28 cellular contexts compared by ENCODE assay signal in the genomic region with DNA sequence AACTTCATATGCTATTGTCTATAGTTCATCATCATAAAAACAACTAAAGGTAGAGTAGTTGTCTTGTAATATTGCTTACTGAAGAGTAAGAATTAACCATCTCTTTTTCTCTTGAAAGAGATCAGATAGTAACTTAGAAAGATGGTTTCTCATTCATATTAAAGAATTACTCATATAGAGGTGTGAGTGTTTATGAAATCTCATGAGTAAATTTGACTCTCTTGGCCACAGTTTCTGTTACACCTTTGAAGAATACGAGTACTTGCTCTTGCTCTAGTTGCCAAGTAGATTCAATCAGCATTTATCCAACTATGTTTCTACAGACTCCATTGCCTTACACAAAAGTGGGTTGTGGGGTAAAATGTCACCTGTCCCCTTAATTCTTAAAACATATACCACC.
DNase-seq lines count a peak whose midpoint lies in the region; ATAC-seq, FAIRE-seq and TF ChIP-seq lines count a peak whose summit lies in the region.
"Had no signal": no experiment of that assay in that cellular context is flagged by ENCODE, and none has a peak within 500 bp of the region (broad histone marks: within the 10 kb centered on the region; RNA-seq: fewer than 3 reads in every experiment).

No MANE protein-coding gene starts in this region.

- no peak overlapping the region for H3K4me3 ChIP-seq in upper lobe of left lung
- H3K4me3 ChIP-seq: A549; BLaER1; BLaER1 treated with 17β-estradiol and CSF1 and Interleukin-3, amounts not matched to agents 10 nM and 100 nM had no signal

- DNase-seq in D721Med (ENCODE audit: insufficient read length, low spot score), result no peak
- DNase-seq in upper lobe of left lung, result no peak
- DNase-seq: 8988T; ACHN; AML-193; BE2C; C1 segment of cervical spinal cord; Caco-2; Calu3; CD4-positive, alpha-beta memory T cell; CD4-positive, alpha-beta T cell; CD4-positive, CD25-positive, alpha-beta regulatory T cell; CD8-positive, alpha-beta memory T cell; CD8-positive, alpha-beta T cell; COR-L47; DMS 273 treated with DMSO at 0.1 percent for 48 hours; DMS153; DMS53; DMS79; DMS79 treated with DMSO at 0.1 percent for 48 hours; DND-41; EL had no signal

- no peak overlapping the region for H3K27ac ChIP-seq in upper lobe of left lung
- H3K27ac ChIP-seq: 22Rv1; A549; BLaER1; BLaER1 treated with 17β-estradiol and CSF1 and Interleukin-3, amounts not matched to agents 10 nM and 100 nM; C4-2B had no signal

- H3K4me1 ChIP-seq in upper lobe of left lung, result no peaks in the 10 kb centered on the region
- H3K4me1 ChIP-seq: A549; BE2C; BLaER1; BLaER1 treated with 17β-estradiol and CSF1 and Interleukin-3, amounts not matched to agents 10 nM and 100 nM; Caco-2 had no signal

- TF ChIP-seq EP300 in upper lobe of left lung (IDR thresholded peaks at IDR 0.05), result no peak

- TF ChIP-seq CTCF in D721Med (IDR thresholded peaks at IDR 0.05; ENCODE audit: insufficient read depth, missing control alignments) (no peak), upper lobe of left lung (IDR thresholded peaks at IDR 0.05) (no peak)

- ATAC-seq in upper lobe of left lung (ENCODE audit: low FRiP score in 2 of 2), result no peak
- ATAC-seq: A549; CD8-positive, alpha-beta T cell had no signal

- TF ChIP-seq POLR2A in upper lobe of left lung (IDR thresholded peaks at IDR 0.05), result no peak

- peaks cover 0 to 2% (median 0%) of the 10 kb centered on the region in 4 donors for H3K9me3 ChIP-seq in upper lobe of left lung
- H3K9me3 ChIP-seq: A549, BE2C, Caco-2 had no signal

- peak; percentile 80 for FAIRE-seq in D721Med (lab: Jason Lieb, UNC)
- FAIRE-seq: A204.1, A549 had no signal

- no peaks in the 10 kb centered on the region for H3K36me3 ChIP-seq in upper lobe of left lung
- H3K36me3 ChIP-seq: BE2C; BLaER1; BLaER1 treated with 17β-estradiol and CSF1 and Interleukin-3, amounts not matched to agents 10 nM and 100 nM had no signal

- WGBS in upper lobe of left lung, 2 donors, result 75 to 85% methylated on average over 1 of the region's 1 CpG

- H3K27me3 ChIP-seq in upper lobe of left lung, result no peaks in the 10 kb centered on the region
- H3K27me3 ChIP-seq: BE2C; BLaER1; BLaER1 treated with 17β-estradiol and CSF1 and Interleukin-3, amounts not matched to agents 10 nM and 100 nM had no signal
